Comparison of ENCODE assay signal across 10 cellular contexts in genomic region chr2:230124792-230125452, GRCh38. TPM values are rescaled to one million over a fixed set of nuclear protein-coding genes. Genes with fewer than 3 reads are reported as not detected.
DNase-seq lines count a peak whose midpoint lies in the region; ATAC-seq, FAIRE-seq and TF ChIP-seq lines count a peak whose summit lies in the region.
"Had no signal": no experiment of that assay in that cellular context is flagged by ENCODE, and none has a peak within 500 bp of the region (broad histone marks: within the 10 kb centered on the region; RNA-seq: fewer than 3 reads in every experiment).

No MANE protein-coding gene starts in this region.

- H3K4me1 ChIP-seq in right lobe of liver, result no peaks in the 10 kb centered on the region
- peaks cover 11% of the 10 kb centered on the region for H3K4me1 ChIP-seq in HepG2 (ENCODE audit: insufficient read depth, low read length)
- peaks cover 41% of the 10 kb centered on the region for H3K4me1 ChIP-seq in Loucy (ENCODE audit: insufficient read depth, low read length, poor library complexity, severe bottlenecking)
- H3K4me1 ChIP-seq in neuronal stem cell (ENCODE audit: control insufficient read depth in 2 of 2, insufficient read depth in 1 of 2, low read depth in 1 of 2, low read length in 2 of 2), result no peaks in the 10 kb centered on the region

- BruUV-seq in HepG2 (replicated peaks; lab: Mats Ljungman, UMichigan), result no TSS peak

- 48% methylated on average over 9 of the region's 10 CpGs for WGBS in right lobe of liver (ENCODE audit: insufficient coverage, low coverage, low lambda C conversion rate, missing lambda C conversion rate)
- 11% methylated on average over 9 of the region's 10 CpGs for WGBS in HepG2 (ENCODE audit: low lambda C conversion rate)
- no CpG with 5 or more reads among the region's 10 CpGs for WGBS in neuronal stem cell (ENCODE audit: extremely low coverage in 2 of 2, insufficient read length in 2 of 2, insufficient replicate concordance in 1 of 2), 2 donors

- H3K27ac ChIP-seq in right lobe of liver, result no peak overlapping the region
- H3K27ac ChIP-seq in HepG2 (ENCODE audit: extremely low read length, insufficient read depth, low read length), result no peak overlapping the region
- H3K27ac ChIP-seq in neuronal stem cell (replicated peaks; ENCODE audit: low read length), result no peak overlapping the region

- no peak overlapping the region for H4K8ac ChIP-seq in neuronal stem cell (ENCODE audit: low read depth, low read length)

- no peak for TF ChIP-seq EP300 in HepG2 (IDR thresholded peaks at IDR 0.05; ENCODE audit: low read depth in 2 of 2, low read length in 2 of 2)
- TF ChIP-seq EP300 in HepG2 (CRISPR knock-in tag; IDR thresholded peaks at IDR 0.05; ENCODE audit: borderline replicate concordance), result no peak

- POLR2A ChIA-PET in HepG2 (lab: Yijun Ruan, JAX), result no interaction called here

- H3K36me3 ChIP-seq in right lobe of liver (no peaks in the 10 kb centered on the region), HepG2 (replicated peaks in 1 of 2; ENCODE audit: control insufficient read depth in 1 of 2, insufficient read depth in 2 of 2, low read length in 2 of 2) (no peaks in the 10 kb centered on the region), Loucy (ENCODE audit: insufficient read depth, low read length) (no peaks in the 10 kb centered on the region), neuronal stem cell (replicated peaks in 1 of 2; ENCODE audit: control insufficient read depth in 2 of 2, insufficient read depth in 2 of 2, low read length in 2 of 2) (no peaks in the 10 kb centered on the region)

- H3K9me2 ChIP-seq in Loucy (replicated peaks; ENCODE audit: low read depth, low read length), result no peaks in the 10 kb centered on the region

- no peak for FAIRE-seq in HepG2 (lab: Jason Lieb, UNC)

- H2BK5ac ChIP-seq in neuronal stem cell (ENCODE audit: low read length), result no peak overlapping the region

- no peak overlapping the region for H2BK120ac ChIP-seq in neuronal stem cell (ENCODE audit: low read depth, low read length)

- H4K91ac ChIP-seq in neuronal stem cell (ENCODE audit: low read depth, low read length, poor library complexity), result no peak overlapping the region

- H3K4me3 ChIP-seq in right lobe of liver (no peak overlapping the region), HepG2 (replicated peaks in 1 of 3; ENCODE audit: insufficient read depth in 1 of 3, low read depth in 2 of 3, low read length in 3 of 3) (no peak overlapping the region), Loucy (ENCODE audit: low read length, poor library complexity, severe bottlenecking) (peak overlapping the region; percentile 67), foreskin fibroblast (ENCODE audit: low read depth in 1 of 2, low read length in 2 of 2) (no peak overlapping the region), neuronal stem cell (ENCODE audit: low read length in 2 of 2) (no peak overlapping the region)

- intact Hi-C loops in right lobe of liver (cut with DNase I), result no loop called here
- intact Hi-C loops in HepG2 (cut with micrococcal nuclease; ENCODE audit: unreplicated experiment), result no loop called here

- H3K4me2 ChIP-seq in HepG2 (ENCODE audit: low read depth, low read length) (no peak overlapping the region), Loucy (ENCODE audit: low read depth, low read length, poor library complexity, severe bottlenecking) (peak overlapping the region; percentile 77), neuronal stem cell (ENCODE audit: insufficient read depth, low read length, poor library complexity, severe bottlenecking) (no peak overlapping the region)

- no peak overlapping the region for H3K4ac ChIP-seq in neuronal stem cell (ENCODE audit: low read length)

- DNase-seq in right lobe of liver (peak; percentile 38 to 59 (median 50)), HepG2 (ENCODE audit: low spot score) (no peak), globus pallidus (ENCODE audit: low spot score) (peak; percentile 57), foreskin fibroblast (no peak), kidney glomerular epithelial cell (lab: John Stamatoyannopoulos, UW) (no peak), neuronal stem cell (ENCODE audit: low spot score) (no peak)
- DNase-seq: ACHN, NCI-H446 had no signal

- H3K9me3 ChIP-seq in right lobe of liver (no peaks in the 10 kb centered on the region), HepG2 (ENCODE audit: low read length) (no peaks in the 10 kb centered on the region), Loucy (ENCODE audit: insufficient read depth, low read depth, low read length) (no peaks in the 10 kb centered on the region), neuronal stem cell (replicated peaks in 1 of 2; ENCODE audit: control insufficient read depth in 2 of 2, insufficient read depth in 1 of 2, low read depth in 1 of 2, low read length in 2 of 2) (no peaks in the 10 kb centered on the region)

- H3K79me2 ChIP-seq in HepG2 (ENCODE audit: insufficient read depth, low read length) (no peaks in the 10 kb centered on the region), Loucy (ENCODE audit: insufficient read depth, low read length) (no peaks in the 10 kb centered on the region)

- H2AFZ ChIP-seq in HepG2 (ENCODE audit: low read length) (no peak overlapping the region), Loucy (ENCODE audit: low read length) (peak overlapping the region; percentile 77; the same call in 1 of the 2 replicates), neuronal stem cell (ENCODE audit: low read length) (no peak overlapping the region)

- in situ Hi-C loops in HepG2 (cut with HindIII; ENCODE audit: extremely low pct_ligation_motif_present, low pct_unique_long_range_greater_than_20kb), result no loop called here

- H3F3A ChIP-seq in Loucy (ENCODE audit: low read depth), result no peaks in the 10 kb centered on the region

- H2BK15ac ChIP-seq in neuronal stem cell (ENCODE audit: low read length), result no peak overlapping the region

- H3K79me1 ChIP-seq in neuronal stem cell (ENCODE audit: low read depth, low read length), result no peaks in the 10 kb centered on the region

- CTCF ChIA-PET in HepG2 (lab: Yijun Ruan, JAX; ENCODE audit: low intra/inter-chr PET ratio, low total read pairs), result no interaction called here

- H3K18ac ChIP-seq in neuronal stem cell (ENCODE audit: low read length), result no peak overlapping the region

- no peak overlapping the region for H3K9ac ChIP-seq in HepG2 (ENCODE audit: insufficient read depth, low read depth, low read length)
- peak overlapping the region; percentile 51 for H3K9ac ChIP-seq in Loucy (ENCODE audit: low read depth, low read length, poor library complexity, severe bottlenecking)
- H3K9ac ChIP-seq in neuronal stem cell (ENCODE audit: low read depth, low read length, poor library complexity), result no peak overlapping the region

- H3K27me3 ChIP-seq in right lobe of liver, result no peaks in the 10 kb centered on the region
- 0 out of 5 replicates have a peak, but pooled peaks cover 0 to 5% of the 10 kb centered on the region in 2 experiments for H3K27me3 ChIP-seq in HepG2 (ENCODE audit: control insufficient read depth in 1 of 2, insufficient read depth in 2 of 2, low read length in 2 of 2)
- no peaks in the 10 kb centered on the region for H3K27me3 ChIP-seq in Loucy (ENCODE audit: insufficient read depth, low read length, poor library complexity, severe bottlenecking)
- H3K27me3 ChIP-seq in neuronal stem cell (ENCODE audit: control insufficient read depth in 3 of 3, insufficient read depth in 3 of 3, low read depth in 1 of 3, low read length in 3 of 3), result no peaks in the 10 kb centered on the region

- H3K14ac ChIP-seq in neuronal stem cell (ENCODE audit: low read length), result no peak overlapping the region

- TF ChIP-seq CTCF in right lobe of liver (IDR thresholded peaks at IDR 0.05), result no peak
- no peak for TF ChIP-seq CTCF in HepG2 (CRISPR knock-in tag; IDR thresholded peaks at IDR 0.05)
- no peak for TF ChIP-seq CTCF in Loucy (conservative IDR thresholded peaks at IDR 0.05; ENCODE audit: low read length)
- TF ChIP-seq CTCF in foreskin fibroblast (IDR thresholded peaks at IDR 0.05; ENCODE audit: low read depth, low read length), result no peak

- no peak overlapping the region for H2AK5ac ChIP-seq in neuronal stem cell (ENCODE audit: low read depth, low read length)

- peak; percentile 46 to 69 (median 63) for ATAC-seq in right lobe of liver
- ATAC-seq in HepG2, result no peak
- ATAC-seq in HG03045 (IDR thresholded peaks at IDR 0.05; ENCODE audit: unreplicated experiment), result no peak

- H4K20me1 ChIP-seq in HepG2 (ENCODE audit: insufficient read depth, low read length) (no peaks in the 10 kb centered on the region), Loucy (ENCODE audit: insufficient read depth, low read length, poor library complexity, severe bottlenecking) (no peaks in the 10 kb centered on the region)

- no peak overlapping the region for H3K23ac ChIP-seq in neuronal stem cell (ENCODE audit: low read depth, low read length, poor library complexity)

- no peak for TF ChIP-seq RAD21 in HepG2 (CRISPR knock-in tag; IDR thresholded peaks at IDR 0.05)

- H2BK12ac ChIP-seq in neuronal stem cell (ENCODE audit: low read length), result no peak overlapping the region

- TF ChIP-seq POLR2A in right lobe of liver (IDR thresholded peaks at IDR 0.05) (no peak), HepG2 (IDR thresholded peaks at IDR 0.05; ENCODE audit: insufficient read depth in 1 of 2, low read depth in 2 of 2, low read length in 2 of 2) (no peak)

RNA-seq across cellular contexts. Expression of gene SLC16A14, which starts 56.2 kb away (rescaled TPM):
- total RNA-seq in right lobe of liver, result 1 to 10 TPM in 1 of 6 experiments, under 1 TPM in 5; 0.14 to 2.1 (median 0.60) TPM
- total RNA-seq in HepG2 (2016; rRNA removed; fragmentation: Illumina TruSeq; extraction: Trizol), result not detected in 2 replicates
- not detected in 2 replicates for total RNA-seq in HepG2 (2016; cell fraction: cytosol; rRNA removed; fragmentation: Illumina TruSeq; extraction: Trizol; ENCODE audit: low read depth)
- not detected in 2 replicates for total RNA-seq in HepG2 (2016; cell fraction: insoluble cytoplasmic fraction; rRNA removed; fragmentation: Illumina TruSeq; extraction: Trizol)
- total RNA-seq in HepG2 (2016; cell fraction: membrane; rRNA removed; fragmentation: Illumina TruSeq; extraction: Trizol), result not detected in 2 replicates
- total RNA-seq in HepG2 (2016; cell fraction: nucleus; rRNA removed; fragmentation: Illumina TruSeq; extraction: Trizol), result not detected in 2 replicates
- 0.04 and 0.05 TPM in 2 replicates for polyA plus RNA-seq in HepG2 (2011; rRNA removed)
- not detected in 2 replicates for polyA plus RNA-seq in HepG2 (2011; cell fraction: cytosol; rRNA removed)
- not detected in 2 replicates for polyA plus RNA-seq in HepG2 (2011; cell fraction: nucleus; rRNA removed)
- not detected in 2 replicates for polyA plus RNA-seq in HepG2 (2012)
- polyA plus RNA-seq in HepG2 (2016; cell fraction: cytosol; fragmentation: Illumina TruSeq; extraction: Trizol; ENCODE audit: low read depth), result not detected in 2 replicates
- not detected in 2 replicates for polyA plus RNA-seq in HepG2 (2016; cell fraction: insoluble cytoplasmic fraction; fragmentation: Illumina TruSeq; extraction: Trizol; ENCODE audit: low read depth)
- polyA plus RNA-seq in HepG2 (2016; cell fraction: membrane; fragmentation: Illumina TruSeq; extraction: Trizol; ENCODE audit: low read depth), result not detected in 2 replicates
- not detected in 2 replicates for polyA plus RNA-seq in HepG2 (2016; cell fraction: nucleus; fragmentation: Illumina TruSeq; extraction: Trizol; ENCODE audit: insufficient read depth, low read depth)
- 1.4 TPM in 1 of 2 replicates, not detected in the other for polyA minus RNA-seq in HepG2 (2011; rRNA and poly(A)+ RNA removed; ENCODE audit: low replicate concordance)
- not detected in 2 replicates for polyA minus RNA-seq in HepG2 (2011; cell fraction: cytosol; rRNA and poly(A)+ RNA removed)
- polyA minus RNA-seq in HepG2 (2011; cell fraction: nucleus; rRNA and poly(A)+ RNA removed), result not detected in 2 replicates
- polyA plus RNA-seq in neuronal stem cell (2013, experiment 1 of 2), result 12.4 TPM
- 12.6 TPM for polyA plus RNA-seq in neuronal stem cell (2013, experiment 2 of 2)

Comparison
In these comparisons a context has a peak if more than half of its experiments do, and no peak if none do; other contexts are left out.
1. ATAC-seq: peak in right lobe of liver (4 of 4); none in HepG2 (single experiment) and HG03045 (single experiment).
2. DNase-seq: peak in right lobe of liver (3 of 3) and globus pallidus (single experiment); none in HepG2 (single experiment), foreskin fibroblast (0 of 2), kidney glomerular epithelial cell (single experiment) and neuronal stem cell (single experiment).